Comparison of ENCODE assay signal across 37 cellular contexts in the genomic region with DNA sequence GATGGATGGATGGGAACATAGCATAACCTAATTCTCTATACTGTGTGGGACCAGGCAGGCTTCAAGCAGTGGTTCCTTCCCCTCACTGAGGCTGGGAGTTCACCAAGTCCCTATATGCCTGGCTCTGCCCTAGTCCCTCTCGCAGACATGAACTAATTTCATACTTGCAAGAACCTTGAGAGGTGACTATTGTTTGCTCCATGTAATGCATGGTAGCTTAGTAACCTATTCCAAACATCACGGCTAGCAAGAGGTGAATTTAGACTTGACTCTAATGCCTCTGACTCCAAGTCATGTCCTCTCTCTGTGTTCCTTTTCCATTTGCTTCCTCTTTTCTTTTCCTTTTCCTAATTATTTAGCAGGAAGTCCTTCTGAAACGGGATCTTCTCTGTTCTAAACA. TPM values are rescaled to one million over a fixed set of nuclear protein-coding genes. Genes with fewer than 3 reads are reported as not detected.
"Had no signal": no experiment of that assay in that cellular context is flagged by ENCODE, and none has a peak within 500 bp of the region (broad histone marks: within the 10 kb centered on the region; RNA-seq: fewer than 3 reads in every experiment).

No MANE protein-coding gene starts in this region.

- ATAC-seq: activated CD8-positive, alpha-beta T cell treated with anti-CD3 and anti-CD28 coated beads for 36 hours; activated naive CD4-positive, alpha-beta T cell treated with anti-CD3 and anti-CD28 coated beads, Interleukin-2, amount 50 U/mL, for 72 hours; activated T-cell treated with anti-CD3 and anti-CD28 coated beads, Interleukin-2, amount 50 U/mL, for 4 hours; activated T-cell treated with anti-CD3 and anti-CD28 coated beads, Interleukin-2, amount 50 U/mL, for 72 hours; activated T-helper 17 cell treated with anti-CD3 and anti-CD28 coated beads, Interleukin-2, amount 50 U/mL, for 72 hours; body of pancreas had no signal

- H3K36me3 ChIP-seq: adrenal gland, brain microvascular endothelial cell, breast epithelium had no signal

- H3K4me1 ChIP-seq: breast epithelium had no signal

- H3K4me3 ChIP-seq: adrenal gland, body of pancreas, breast epithelium had no signal

- H3K27me3 ChIP-seq: adrenal gland, body of pancreas, breast epithelium had no signal

- H3K9me3 ChIP-seq: adrenal gland, body of pancreas, breast epithelium had no signal

- DNase-seq: activated B cell treated with CpG ODN at 0.5 μM for 24 hours; activated CD4-positive, alpha-beta memory T cell treated with anti-CD3 and anti-CD28 coated beads for 36 hours; activated CD4-positive, alpha-beta T cell treated with anti-CD3 and anti-CD28 coated beads for 4 hours; activated CD4-positive, alpha-beta T cell treated with anti-CD3 and anti-CD28 coated beads, Interleukin-2, amount 10 ng/mL, durations not matched to agents 24 days and 14 days; activated CD4-positive, alpha-beta T cell treated with anti-CD3 and anti-CD28 coated beads, Interleukin-2, amount 50 U/mL, for 1 hour; activated CD4-positive, alpha-beta T cell treated with anti-CD3 and anti-CD28 coated beads, Interleukin-2, amount 50 U/mL, for 4 hours; activated CD4-positive, CD25-positive, alpha-beta regulatory T cell treated with anti-CD3 and anti-CD28 coated beads, Interleukin-2, amount 50 U/mL, for 72 hours; activated CD8-positive, alpha-beta memory T cell treated with anti-CD3 and anti-CD28 coated beads, Interleukin-2, amount 50 U/mL, for 4 hours; activated CD8-positive, alpha-beta T cell treated with anti-CD3 and anti-CD28 coated beads for 36 hours; activated effector memory CD4-positive, alpha-beta T cell treated with anti-CD3 and anti-CD28 coated beads, Interleukin-2, amount 50 U/mL, for 16 hours; activated gamma-delta T cell treated with Interleukin-2 at 50 U/mL for 16 hours; activated naive CD4-positive, alpha-beta T cell; activated naive CD4-positive, alpha-beta T cell treated with anti-CD3 and anti-CD28 coated beads for 36 hours; activated naive CD4-positive, alpha-beta T cell treated with anti-CD3 and anti-CD28 coated beads, Interleukin-2, amount 50 U/mL, for 16 hours; activated naive CD8-positive, alpha-beta T cell treated with anti-CD3 and anti-CD28 coated beads for 36 hours; activated T-cell treated with anti-CD3 and anti-CD28 coated beads for 4 hours; activated T-cell treated with anti-CD3 and anti-CD28 coated beads, Interleukin-2, amount 50 U/mL, for 1 hour; activated T-cell treated with anti-CD3 and anti-CD28 coated beads, Interleukin-2, amount 50 U/mL, for 4 hours; activated T-cell treated with anti-CD3 and anti-CD28 coated beads, Interleukin-2, amount 50 U/mL, for 72 hours; adrenal gland; amniotic stem cell; aorta; body of pancreas; brain microvascular endothelial cell; caudate nucleus; cerebellar nuclear complex; T-helper 1 cell; T-helper 2 cell; T-helper 9 cell had no signal

- H3K27ac ChIP-seq: adrenal gland, body of pancreas, brain microvascular endothelial cell, breast epithelium, VCaP had no signal

RNA-seq across cellular contexts. Expression of a gene that starts 31.9 kb away (rescaled TPM):
- total RNA-seq: activated B cell treated with CpG ODN at 0.5 μM for 24 hours; activated CD4-positive, alpha-beta memory T cell treated with anti-CD3 and anti-CD28 coated beads for 36 hours; activated CD4-positive, alpha-beta T cell treated with anti-CD3 and anti-CD28 coated beads, Interleukin-2, amount 10 ng/mL, durations not matched to agents 24 days and 14 days; activated CD8-positive, alpha-beta memory T cell treated with anti-CD3 and anti-CD28 coated beads for 36 hours; activated CD8-positive, alpha-beta T cell treated with anti-CD3 and anti-CD28 coated beads for 36 hours; activated naive CD4-positive, alpha-beta T cell treated with anti-CD3 and anti-CD28 coated beads for 36 hours; activated naive CD4-positive, alpha-beta T cell treated with anti-CD3 and anti-CD28 coated beads, Interleukin-2, amount 50 U/mL, for 72 hours; activated naive CD8-positive, alpha-beta T cell treated with anti-CD3 and anti-CD28 coated beads for 36 hours; activated T-cell treated with anti-CD3 and anti-CD28 coated beads, Interleukin-2, amount 50 U/mL, for 4 hours; activated T-cell treated with anti-CD3 and anti-CD28 coated beads, Interleukin-2, amount 50 U/mL, for 72 hours; activated T-helper 1 cell treated with anti-CD3 and anti-CD28 coated beads, Interleukin-12 subunit alpha, Interleukin-12 subunit beta, Interleukin-2, Interleukin-4 antibody, amounts not matched to agents 30 ng/mL and 10 ng/mL and 1 ng/mL, durations not matched to agents 14 hours and 24 hours and 36 hours; activated T-helper 17 cell treated with anti-CD3 and anti-CD28 coated beads, Interleukin-2, amount 50 U/mL, for 72 hours; adrenal gland; aorta; astrocyte; body of pancreas; breast epithelium; chondrocyte had no signal
